ENCODE assay signal across 2 cellular contexts in the genomic region with DNA sequence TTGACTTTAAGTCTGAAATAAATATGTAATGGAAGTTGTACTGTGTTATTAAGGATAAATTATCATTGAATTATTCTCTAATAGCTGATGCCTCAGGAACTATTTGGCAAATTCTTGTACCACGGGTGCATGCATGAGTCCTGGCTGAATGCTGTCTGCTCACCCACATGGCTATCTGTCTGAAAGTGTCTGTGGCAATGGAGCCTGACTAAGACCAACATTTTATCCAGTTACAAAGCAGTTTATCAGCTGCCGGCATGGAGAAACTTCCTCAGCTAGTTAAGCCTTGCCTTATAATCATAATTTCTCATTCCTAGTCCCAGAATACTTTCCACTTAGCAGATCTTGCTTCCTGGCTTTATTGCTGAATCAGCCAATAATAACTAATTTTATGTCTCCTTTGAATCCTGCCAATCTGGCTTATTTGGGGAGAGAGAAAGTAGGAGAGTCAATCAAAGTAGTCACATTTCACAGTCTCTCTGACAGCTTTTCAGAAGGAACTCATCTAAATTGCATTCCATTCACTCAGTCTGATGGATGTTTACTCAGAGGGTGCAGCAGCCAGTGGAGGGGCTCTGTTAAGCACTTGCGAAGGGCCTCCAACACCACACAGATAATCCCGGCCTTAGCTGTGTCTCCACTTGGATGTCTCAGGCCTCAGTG.
TF ChIP-seq lines count a peak whose summit lies in the region.

No MANE protein-coding gene starts in this region.

TF ChIP-seq in HepG2, 621 proteins besides CTCF, POLR2A, EP300 and RAD21:
- TF ChIP-seq MATR3 (CRISPR knock-in tag; IDR thresholded peaks at IDR 0.05) (no peak), ZNF7 (CRISPR knock-in tag; IDR thresholded peaks at IDR 0.05) (peak; percentile 42; the same call in 1 of the 2 replicates), MAFK (conservative IDR thresholded peaks at IDR 0.05 in 1 of 2, IDR thresholded peaks at IDR 0.05 in 1 of 2; ENCODE audit: low read length in 2 of 2) (peak; percentile 98 to 99), MAFF (IDR thresholded peaks at IDR 0.05; ENCODE audit: low read depth, low read length) (peak; percentile 98)
- TF ChIP-seq, protein P1, sequence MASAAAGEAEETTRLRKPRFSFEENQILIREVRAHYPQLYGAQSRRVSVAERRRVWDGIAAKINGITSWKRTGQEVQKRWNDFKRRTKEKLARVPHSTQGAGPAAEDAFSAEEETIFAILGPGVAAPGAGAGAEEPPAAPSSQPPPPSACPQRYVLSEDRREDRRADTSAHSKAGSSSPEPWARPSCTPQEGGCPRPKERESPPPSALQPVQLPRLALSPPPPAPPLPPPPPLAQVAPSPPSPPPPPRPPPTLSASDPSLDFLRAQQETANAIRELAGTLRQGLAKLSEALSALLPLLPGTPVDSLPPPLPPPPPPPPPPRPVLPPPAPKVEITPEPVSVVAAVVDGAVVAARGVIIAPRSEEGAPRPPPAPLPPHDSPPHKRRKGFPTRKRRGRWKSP (CRISPR knock-in tag; IDR thresholded peaks at IDR 0.05) = no peak

TF ChIP-seq in K562, 482 proteins besides CTCF, POLR2A, EP300 and RAD21:
- TF ChIP-seq CXXC5 (CRISPR knock-in tag; IDR thresholded peaks at IDR 0.05) (no peak), MAFK (IDR thresholded peaks at IDR 0.05; ENCODE audit: low read length) (peak; percentile 44; the same call in 1 of the 2 replicates), MAFG (tag; conservative IDR thresholded peaks at IDR 0.05) (0 out of 2 replicates have a peak, but pooled peaks have one; percentile 23), MAFF (IDR thresholded peaks at IDR 0.05; ENCODE audit: low read length) (peak; percentile 51; the same call in 1 of the 2 replicates), ZNF316 (IDR thresholded peaks at IDR 0.05) (peak; percentile 44), ZNF76 (CRISPR knock-in tag; IDR thresholded peaks at IDR 0.05; ENCODE audit: borderline replicate concordance) (no peak), TARDBP (IDR thresholded peaks at IDR 0.05) (no peak)
